8 cellular contexts compared by ENCODE assay signal in genomic region chr19:58150328-58150921, GRCh38. TPM values are rescaled to one million over a fixed set of nuclear protein-coding genes. Genes with fewer than 3 reads are reported as not detected.
DNase-seq lines count a peak whose midpoint lies in the region; ATAC-seq, FAIRE-seq and TF ChIP-seq lines count a peak whose summit lies in the region.

Gene ZNF329 (minus strand): TSS chr19:58150789. CDS start chr19:58129503, 21,286 bp downstream.

- H3K27ac ChIP-seq in keratinocyte (ENCODE audit: control insufficient read depth, insufficient read depth, low read length), result peak within 1 kb of the TSS; percentile 76

- H3K9ac ChIP-seq in keratinocyte (ENCODE audit: control insufficient read depth, extremely low read depth, insufficient read depth, low read length), result peak within 1 kb of the TSS; percentile 90

- H3K27me3 Mint-ChIP-seq in central memory CD8-positive, alpha-beta T cell, result no peaks in the 10 kb centered on the region

- TF ChIP-seq POLR2A in GM12891 (IDR thresholded peaks at IDR 0.05; ENCODE audit: low read depth, low read length), result peak; percentile 65

- no peaks in the 10 kb centered on the region for H3K9me1 ChIP-seq in keratinocyte (ENCODE audit: control insufficient read depth, extremely low read depth, insufficient read depth, low read length)

- H3K27me3 ChIP-seq in keratinocyte (ENCODE audit: control insufficient read depth, extremely low read depth, insufficient read depth, low read length), result no peaks in the 10 kb centered on the region

- H3K36me3 ChIP-seq in keratinocyte (ENCODE audit: control insufficient read depth in 2 of 2, extremely low read depth in 1 of 2, insufficient read depth in 2 of 2, low read length in 2 of 2), result no peaks in the 10 kb centered on the region

- dilution Hi-C loops in keratinocyte (cut with MboI; ENCODE audit: extremely low pct_ligation_motif_present, low sequenced_read_pairs), result no loop called here

- ATAC-seq in HG02970 (IDR thresholded peaks at IDR 0.05; ENCODE audit: low FRiP score, unreplicated experiment), result peak; percentile 70
- ATAC-seq in activated CD4-positive, CD25-positive, alpha-beta regulatory T cell treated with anti-CD3 and anti-CD28 coated beads, Interleukin-2, amount 50 U/mL, for 24 hours, result peak; percentile 58 to 60
- peak; percentile 63 for ATAC-seq in central memory CD8-positive, alpha-beta T cell (replicated peaks; ENCODE audit: extremely low read depth, poor library complexity, severe bottlenecking)

- peak within 1 kb of the TSS; percentile 77 to 100 (median 88) for H3K4me3 ChIP-seq in keratinocyte (ENCODE audit: control insufficient read depth in 2 of 3, extremely low read depth in 1 of 3, insufficient read depth in 2 of 3, low read depth in 1 of 3, low read length in 3 of 3)

- peak; percentile 84 for DNase-seq in GM12891 (ENCODE audit: insufficient read length, low spot score)
- peak; percentile 81 for DNase-seq in NCI-H2171 (lab: John Stamatoyannopoulos, UW)
- peak; percentile 85 to 91 for DNase-seq in central memory CD8-positive, alpha-beta T cell (ENCODE audit: low spot score in 2 of 2)
- DNase-seq in keratinocyte (ENCODE audit: low read depth, low spot score), result peak; percentile 35
- peak; percentile 95 for DNase-seq in stimulated activated CD4-positive, alpha-beta T cell treated with anti-CD3 and anti-CD28 coated beads, Interleukin-12 subunit alpha, Interleukin-12 subunit beta, amount 100 ng/mL, for 4 hours
- no peak for DNase-seq in DMS53 (lab: John Stamatoyannopoulos, UW)

- H3K36me3 Mint-ChIP-seq in central memory CD8-positive, alpha-beta T cell (ENCODE audit: insufficient read depth), result peaks cover 11% of the 10 kb centered on the region

- peak within 1 kb of the TSS; percentile 89 for H3K27ac Mint-ChIP-seq in central memory CD8-positive, alpha-beta T cell (ENCODE audit: low read depth)

- H3K4me1 ChIP-seq in keratinocyte (ENCODE audit: control insufficient read depth, extremely low read depth, insufficient read depth, low read length), result peaks cover 9% of the 10 kb centered on the region

- H2AFZ ChIP-seq in keratinocyte (ENCODE audit: control insufficient read depth, low read length), result peak within 1 kb of the TSS; percentile 92

- FAIRE-seq in GM12891 (lab: Jason Lieb, UNC) (peak; percentile 92), keratinocyte (lab: Jason Lieb, UNC) (peak; percentile 76)

- peak within 1 kb of the TSS; percentile 94 for H3K4me2 ChIP-seq in keratinocyte (ENCODE audit: control insufficient read depth, extremely low read depth, insufficient read depth, low read depth, low read length)

- H4K20me1 ChIP-seq in keratinocyte (ENCODE audit: control insufficient read depth, extremely low read depth, insufficient read depth, low read length), result no peaks in the 10 kb centered on the region

- TF ChIP-seq CTCF in keratinocyte (optimal IDR thresholded peaks at IDR 0.05 in 1 of 3, IDR thresholded peaks at IDR 0.05 in 1 of 3, conservative IDR thresholded peaks at IDR 0.05 in 1 of 3; ENCODE audit: extremely low read depth in 1 of 3, insufficient read depth in 2 of 3, low read length in 3 of 3), result no peak

- peaks cover 28% of the 10 kb centered on the region for H3K79me2 ChIP-seq in keratinocyte (ENCODE audit: control insufficient read depth, insufficient read depth, low read length)

- H3K4me1 Mint-ChIP-seq in central memory CD8-positive, alpha-beta T cell, result peaks cover 18% of the 10 kb centered on the region

- peak within 1 kb of the TSS; percentile 85 for H3K4me3 Mint-ChIP-seq in central memory CD8-positive, alpha-beta T cell

- no peaks in the 10 kb centered on the region for H3K9me3 ChIP-seq in keratinocyte (ENCODE audit: control insufficient read depth, low read depth, low read length)

- no peaks in the 10 kb centered on the region for H3K9me3 Mint-ChIP-seq in central memory CD8-positive, alpha-beta T cell

TF ChIP-seq in GM12891, 5 proteins besides CTCF, POLR2A, EP300 and RAD21:
- TF ChIP-seq POLR2AphosphoS5 (IDR thresholded peaks at IDR 0.05; ENCODE audit: low read depth, low read length) (0 out of 2 replicates have a peak, but pooled peaks have one; percentile 44), POU2F2 (IDR thresholded peaks at IDR 0.05; ENCODE audit: low read depth, low read length) (no peak), SPI1 (IDR thresholded peaks at IDR 0.05; ENCODE audit: low read depth, low read length) (no peak), PAX5 (IDR thresholded peaks at IDR 0.05; ENCODE audit: insufficient read depth, low read length, severe bottlenecking) (no peak), TAF1 (IDR thresholded peaks at IDR 0.05; ENCODE audit: low read depth, low read length) (peak; percentile 39; the same call in 1 of the 2 replicates)

RNA-seq across cellular contexts. Expression of gene ZNF329, which starts in this region (rescaled TPM):
- polyA plus RNA-seq in GM12891 (2012; ENCODE audit: low read depth, missing spikeins), result 1.7 TPM
- 6.9 to 8.5 TPM (median 8.4 TPM) in 3 replicates for polyA plus RNA-seq in keratinocyte
- 6.3 TPM for polyA plus RNA-seq in keratinocyte (2011; ENCODE audit: low read depth)
- 6.0 and 9.9 TPM in 2 replicates for polyA plus RNA-seq in keratinocyte (2011; cell fraction: cytosol; rRNA removed)
- polyA plus RNA-seq in keratinocyte (2011; cell fraction: nucleus; rRNA removed), result 10.7 and 11.2 TPM in 2 replicates
- polyA plus RNA-seq in keratinocyte (2012; ENCODE audit: low replicate concordance), result 6.3 and 7.4 TPM in 2 replicates
- polyA minus RNA-seq in keratinocyte, result 6.8 to 13.6 TPM (median 11.8 TPM) in 3 replicates
- polyA minus RNA-seq in keratinocyte (2011; cell fraction: cytosol; rRNA and poly(A)+ RNA removed), result 7.9 TPM
- 6.1 and 11.9 TPM in 2 replicates for polyA minus RNA-seq in keratinocyte (2011; cell fraction: nucleus; rRNA and poly(A)+ RNA removed)
